34 cellular contexts compared by ENCODE assay signal in genomic region chr7:105199372-105199771, GRCh38.
A peak's percentile ranks its signal among the peaks of the same experiment; 100 is the strongest.
DNase-seq lines count a peak whose midpoint lies in the region; ATAC-seq and TF ChIP-seq lines count a peak whose summit lies in the region.
"Had no signal": no experiment of that assay in that cellular context is flagged by ENCODE, and none has a peak within 500 bp of the region (broad histone marks: within the 10 kb centered on the region; RNA-seq: fewer than 3 reads in every experiment).

No MANE protein-coding gene starts in this region.

- DNase-seq in NCI-H226: peak; percentile 16
- DNase-seq in renal cortical epithelial cell (ENCODE audit: low read depth): peak; percentile 18
- no peak for DNase-seq in anterior cingulate cortex (lab: John Stamatoyannopoulos, UW)
- no peak for DNase-seq in H7
- DNase-seq: activated CD4-positive, alpha-beta T cell treated with anti-CD3 and anti-CD28 coated beads, Interleukin-2, amount 10 ng/mL, durations not matched to agents 7 days and 5 days; activated gamma-delta T cell treated with Interleukin-2 at 50 U/mL for 16 hours; activated naive CD8-positive, alpha-beta T cell treated with anti-CD3 and anti-CD28 coated beads, Interleukin-2, amount 10 ng/mL, durations not matched to agents 7 days and 5 days; activated T-cell treated with anti-CD3 and anti-CD28 coated beads, Interleukin-2, amount 50 U/mL, for 1 hour; caudate nucleus; COR-L47; cortex of kidney; DMS79; effector memory CD4-positive, alpha-beta T cell; erythroblast; GF-D8; head of caudate nucleus; islet precursor cell; MG63; midbrain; naive thymus-derived CD4-positive, alpha-beta T cell; NCI-H1105 treated with DMSO at 0.1 percent for 48 hours; NCI-H187 treated with DMSO at 0.1 percent for 48 hours; NCI-H774; SIG-M5; substantia nigra; T1000; trophoblast cell had no signal

- H3K4me2 ChIP-seq in KMS-11: peak overlapping the region; percentile 5; the same call in 1 of the 2 replicates

- no peak for TF ChIP-seq CTCF in KMS-11 (conservative IDR thresholded peaks at IDR 0.05; ENCODE audit: low read depth, low read length)

- H3K4me1 ChIP-seq in KMS-11 (ENCODE audit: low read depth, poor library complexity, severe bottlenecking): peaks cover 45% of the 10 kb centered on the region
- H3K4me1 ChIP-seq: prostate gland had no signal

- no peak overlapping the region for H3K9ac ChIP-seq in KMS-11

- no peak overlapping the region for H2AFZ ChIP-seq in KMS-11 (ENCODE audit: low read depth)

- H3K36me3 ChIP-seq in KMS-11 (ENCODE audit: insufficient read depth) (no peaks in the 10 kb centered on the region), H7 (replicated peaks; ENCODE audit: control insufficient read depth, insufficient read depth, low read length) (no peaks in the 10 kb centered on the region)
- H3K36me3 ChIP-seq: prostate gland had no signal

- 0 out of 2 replicates have a peak, but pooled peaks cover under 1% of the 10 kb centered on the region for H4K20me1 ChIP-seq in KMS-11 (ENCODE audit: insufficient read depth)

- ATAC-seq in esophagus mucosa (peak; percentile 37), GM18520 (IDR thresholded peaks at IDR 0.05; ENCODE audit: unreplicated experiment) (no peak)
- ATAC-seq: K562; naive thymus-derived CD4-positive, alpha-beta T cell; stimulated activated effector memory CD8-positive, alpha-beta T cell treated with anti-CD3 and anti-CD28 coated beads, Interleukin-12 subunit alpha, Interleukin-12 subunit beta, amount 100 ng/mL, for 72 hours had no signal

- no peak overlapping the region for H3K27ac ChIP-seq in KMS-11
- H3K27ac ChIP-seq: C4-2B, prostate gland had no signal

- H3K27me3 ChIP-seq in KMS-11 (ENCODE audit: insufficient read depth, low read depth) (no peaks in the 10 kb centered on the region), H7 (ENCODE audit: control insufficient read depth, insufficient read depth, low read length) (no peaks in the 10 kb centered on the region)
- H3K27me3 ChIP-seq: MG63 had no signal

- H3K4me3 ChIP-seq in KMS-11 (IDR thresholded peaks at IDR 0.05; ENCODE audit: insufficient read depth, low read depth, low read length): no peak overlapping the region
- H3K4me3 ChIP-seq in H7 (ENCODE audit: insufficient read depth, low read depth, low read length): no peak overlapping the region
- H3K4me3 ChIP-seq: K562, MG63, prostate gland had no signal

- peaks cover 21% of the 10 kb centered on the region for H3K79me2 ChIP-seq in KMS-11 (ENCODE audit: insufficient read depth, low read depth)

Comparison
In these comparisons a context has a peak if more than half of its experiments do, and no peak if none do; other contexts are left out.
1. DNase-seq: peak in NCI-H226 (single experiment) and renal cortical epithelial cell (single experiment); none in anterior cingulate cortex (0 of 58) and H7 (single experiment).